16 cellular contexts compared by ENCODE assay signal in genomic region chr20:2871111-2871465, GRCh38. TPM values are rescaled to one million over a fixed set of nuclear protein-coding genes. Genes with fewer than 3 reads are reported as not detected.
A peak's percentile ranks its signal among the peaks of the same experiment; 100 is the strongest.
DNase-seq lines count a peak whose midpoint lies in the region; ATAC-seq, FAIRE-seq and TF ChIP-seq lines count a peak whose summit lies in the region.
"Had no signal": no experiment of that assay in that cellular context is flagged by ENCODE, and none has a peak within 500 bp of the region (broad histone marks: within the 10 kb centered on the region; RNA-seq: fewer than 3 reads in every experiment).

No MANE protein-coding gene starts in this region.

- CTCF ChIA-PET in RWPE1 (lab: Yijun Ruan, JAX), result interaction anchor here (0.8 to 1.0 kb wide), 2 partner anchors 19 to 172 kb away, joined by 3 to 7 read pairs; no protein-coding TSS in a partner anchor

- peaks cover 10% of the 10 kb centered on the region for H3K36me3 ChIP-seq in osteoblast (ENCODE audit: insufficient read depth, low read length)

- no peak overlapping the region for H2AFZ ChIP-seq in osteoblast (ENCODE audit: low read length)
- H2AFZ ChIP-seq: hepatocyte had no signal

- H3K27me3 ChIP-seq in osteoblast (ENCODE audit: insufficient read depth, low read length), result no peaks in the 10 kb centered on the region
- H3K27me3 ChIP-seq: hepatocyte, right atrium auricular region had no signal

- H3K4me3 ChIP-seq in NB4 (ENCODE audit: low read depth, low read length), result no peak overlapping the region
- no peak overlapping the region for H3K4me3 ChIP-seq in osteoblast (ENCODE audit: insufficient read depth, low read length)
- H3K4me3 ChIP-seq: hepatocyte had no signal

- peak; percentile 14 for DNase-seq in G401 (ENCODE audit: low spot score)
- peak; percentile 34 for DNase-seq in NB4 (ENCODE audit: low read depth)
- DNase-seq in dermis blood vessel endothelial cell, result peak; percentile 36
- peak; percentile 53 for DNase-seq in osteoblast (ENCODE audit: insufficient read length, low spot score, missing footprints)
- no peak for DNase-seq in GM12892 (ENCODE audit: insufficient read length)
- no peak for DNase-seq in NCI-H1694 treated with DMSO at 0.1 percent for 48 hours (lab: John Stamatoyannopoulos, UW)
- DNase-seq in RWPE1 (ENCODE audit: low spot score), result no peak
- DNase-seq: activated CD4-positive, CD25-positive, alpha-beta regulatory T cell; activated naive CD4-positive, alpha-beta T cell treated with anti-CD3 and anti-CD28 coated beads, Interleukin-2, amount 50 U/mL, for 16 hours; DMS153; NCI-H2081 had no signal

- H3K27ac ChIP-seq in osteoblast (ENCODE audit: low read depth, low read length) (peak overlapping the region; percentile 24), RWPE1 (no peak overlapping the region)
- H3K27ac ChIP-seq: hepatocyte, right atrium auricular region had no signal

- in situ Hi-C loops in G401 (cut with HindIII; ENCODE audit: low sequenced_read_pairs), result no loop called here

- peaks cover 16% of the 10 kb centered on the region for H4K20me1 ChIP-seq in osteoblast (ENCODE audit: insufficient read depth, low read length)

- H3K79me2 ChIP-seq in osteoblast (ENCODE audit: insufficient read depth, low read length), result peaks cover 25% of the 10 kb centered on the region

- H3K9me3 ChIP-seq in osteoblast (ENCODE audit: low read depth, low read length), result no peaks in the 10 kb centered on the region
- H3K9me3 ChIP-seq: right atrium auricular region had no signal

- H3K4me2 ChIP-seq in osteoblast (ENCODE audit: insufficient read depth, low read length), result no peak overlapping the region

- peaks cover 33% of the 10 kb centered on the region for H3K4me1 ChIP-seq in osteoblast (ENCODE audit: insufficient read depth, low read length)

- no peak for ATAC-seq in GM19455 (IDR thresholded peaks at IDR 0.05; ENCODE audit: unreplicated experiment)

- FAIRE-seq in GM12892 (lab: Jason Lieb, UNC), result no peak

- TF ChIP-seq CTCF in NB4 (IDR thresholded peaks at IDR 0.05; ENCODE audit: low read depth, low read length), result no peak
- TF ChIP-seq CTCF in osteoblast (IDR thresholded peaks at IDR 0.05; ENCODE audit: extremely low read depth, low read depth, low read length), result no peak
- no peak for TF ChIP-seq CTCF in RWPE1 (conservative IDR thresholded peaks at IDR 0.05; ENCODE audit: low read depth)

- TF ChIP-seq POLR2A in NB4 (IDR thresholded peaks at IDR 0.05; ENCODE audit: extremely low read depth, insufficient read length) (no peak), GM12892 (IDR thresholded peaks at IDR 0.05; ENCODE audit: low read depth, low read length) (no peak)

- POLR2A ChIA-PET in RWPE1 (lab: Yijun Ruan, JAX; ENCODE audit: low non-redundant PET), result interaction anchor here (0.6 kb wide), 1 partner anchor 507 kb away, joined by 3 read pairs; no protein-coding TSS in a partner anchor

RNA-seq across cellular contexts. Expression of gene PTPRA, which starts 2.2 kb away (rescaled TPM):
- 45.5 and 83.7 TPM in 2 replicates for total RNA-seq in G401 (2014; rRNA removed; shearing (Covaris generic))
- 27.9 and 37.1 TPM in 2 replicates for total RNA-seq in dermis blood vessel endothelial cell
- total RNA-seq in osteoblast, result 44.2 and 51.0 TPM in 2 replicates
- polyA plus RNA-seq in GM12892 (2012; ENCODE audit: missing spikeins), result 37.4 TPM

RNA-seq across cellular contexts. Expression of gene VPS16, which starts 30.5 kb away (rescaled TPM):
- 41.2 and 45.5 TPM in 2 replicates for total RNA-seq in G401 (2014; rRNA removed; shearing (Covaris generic))
- total RNA-seq in dermis blood vessel endothelial cell (51.6 and 52.4 TPM in 2 replicates), osteoblast (36.2 and 40.1 TPM in 2 replicates)
- 21.5 TPM for polyA plus RNA-seq in GM12892 (2012; ENCODE audit: missing spikeins)

RNA-seq across cellular contexts. Expression of gene PCED1A, which starts 30.6 kb away (rescaled TPM):
- total RNA-seq in G401 (2014; rRNA removed; shearing (Covaris generic)), result 25.2 and 45.7 TPM in 2 replicates
- total RNA-seq in dermis blood vessel endothelial cell (19.8 and 42.2 TPM in 2 replicates), osteoblast (21.5 and 24.2 TPM in 2 replicates)
- 23.3 TPM for polyA plus RNA-seq in GM12892 (2012; ENCODE audit: missing spikeins)

RNA-seq across cellular contexts. Expression of gene TMEM239, which starts 54.9 kb away (rescaled TPM):
- not detected in 2 replicates for total RNA-seq in G401 (2014; rRNA removed; shearing (Covaris generic))
- total RNA-seq in dermis blood vessel endothelial cell, result not detected in 2 replicates
- under 0.01 TPM in 1 of 2 replicates, not detected in the other for total RNA-seq in osteoblast
- not detected for polyA plus RNA-seq in GM12892 (2012; ENCODE audit: missing spikeins)
- total RNA-seq: dermis microvascular lymphatic vessel endothelial cell, hepatocyte, OCI-LY7, right atrium auricular region had no signal
- polyA plus RNA-seq: hepatocyte had no signal

RNA-seq across cellular contexts. Expression of gene C20orf141, which starts 56.3 kb away (rescaled TPM):
- not detected in 2 replicates for total RNA-seq in G401 (2014; rRNA removed; shearing (Covaris generic))
- total RNA-seq in dermis blood vessel endothelial cell, result not detected in 2 replicates
- 0.29 and 0.36 TPM in 2 replicates for total RNA-seq in osteoblast
- not detected for polyA plus RNA-seq in GM12892 (2012; ENCODE audit: missing spikeins)
- total RNA-seq: dermis microvascular lymphatic vessel endothelial cell, hepatocyte, OCI-LY7, right atrium auricular region had no signal
- polyA plus RNA-seq: hepatocyte had no signal

Comparison
In these comparisons a context has a peak if more than half of its experiments do, and no peak if none do; other contexts are left out.
1. DNase-seq: peak in G401 (single experiment), NB4 (single experiment), dermis blood vessel endothelial cell (single experiment) and osteoblast (single experiment); none in GM12892 (single experiment), NCI-H1694 treated with DMSO at 0.1 percent for 48 hours (single experiment) and RWPE1 (single experiment).